14 cellular contexts compared by ENCODE assay signal in the genomic region with DNA sequence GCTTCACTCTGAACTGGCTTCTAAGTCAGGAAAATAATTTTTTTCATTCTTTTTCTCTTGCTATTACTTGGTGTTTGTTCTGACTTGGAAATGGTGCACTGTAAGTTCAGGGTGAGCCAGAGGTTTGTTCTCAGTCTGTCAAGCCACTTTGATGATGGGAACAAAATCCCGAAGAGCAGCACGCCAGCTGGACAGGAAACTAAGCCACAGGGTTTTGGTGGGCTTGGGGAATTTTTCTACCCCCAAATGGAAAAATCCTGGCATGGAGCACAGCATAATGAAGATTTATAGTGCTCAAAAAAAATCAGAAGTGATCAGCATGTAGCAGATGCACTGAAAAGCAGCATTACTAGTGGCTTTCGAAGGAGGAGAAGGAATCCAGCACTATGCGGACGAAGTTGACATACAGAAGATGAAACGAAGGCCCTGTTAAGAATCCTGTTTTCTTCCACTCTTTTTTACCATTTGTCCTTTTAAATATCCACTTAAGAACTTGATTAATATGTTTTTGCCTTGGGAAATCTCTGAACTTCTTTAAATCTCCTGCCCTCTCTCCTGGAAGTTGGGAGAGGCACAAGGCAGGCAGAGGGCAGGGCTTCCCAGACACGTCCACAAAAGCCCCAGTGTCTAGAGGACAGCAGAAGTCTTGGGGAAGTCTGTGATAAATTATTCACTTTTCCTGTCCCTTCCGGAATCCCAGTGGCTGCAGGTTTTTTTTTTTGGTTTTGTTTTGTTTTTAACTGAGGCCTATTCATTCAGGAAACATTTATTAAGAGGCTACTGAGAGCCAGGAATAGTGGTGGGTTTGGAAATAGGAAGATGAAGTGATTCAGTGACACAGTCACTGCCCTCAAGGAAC.
DNase-seq lines count a peak whose midpoint lies in the region; ATAC-seq and TF ChIP-seq lines count a peak whose summit lies in the region.
"Had no signal": no experiment of that assay in that cellular context is flagged by ENCODE, and none has a peak within 500 bp of the region (broad histone marks: within the 10 kb centered on the region; RNA-seq: fewer than 3 reads in every experiment).

No MANE protein-coding gene starts in this region.

- TF ChIP-seq CTCF in brain (conservative IDR thresholded peaks at IDR 0.05) (no peak), hepatocyte (IDR thresholded peaks at IDR 0.05; ENCODE audit: poor library complexity) (no peak), psoas muscle (IDR thresholded peaks at IDR 0.05) (no peak)

- H3K4me3 ChIP-seq in hepatocyte (no peak overlapping the region), psoas muscle (no peak overlapping the region), urinary bladder (ENCODE audit: low read depth, low read length) (no peak overlapping the region)
- H3K4me3 ChIP-seq: K562 had no signal

- H3K9me3 ChIP-seq in hepatocyte (ENCODE audit: low read depth) (no peaks in the 10 kb centered on the region), psoas muscle (no peaks in the 10 kb centered on the region)

- H3K9me3 Mint-ChIP-seq in brain = peaks cover 0 to 3% (median 0%) of the 10 kb centered on the region in 5 experiments
- H3K9me3 Mint-ChIP-seq: CD4-positive, alpha-beta memory T cell; naive B cell had no signal

- no peaks in the 10 kb centered on the region for H3K79me2 ChIP-seq in hepatocyte

- DNase-seq in hepatocyte (ENCODE audit: low spot score) = no peak
- peak; percentile 50 to 67 for DNase-seq in psoas muscle
- DNase-seq in SHP77 treated with DMSO at 0.1 percent for 48 hours (lab: John Stamatoyannopoulos, UW) = no peak
- DNase-seq: CD4-positive, alpha-beta memory T cell; naive B cell; NCI-H146; NCI-H526 treated with DMSO at 0.1 percent for 48 hours; stimulated activated naive CD4-positive, alpha-beta T cell had no signal

- H3K27ac ChIP-seq in hepatocyte = peak overlapping the region; percentile 55
- peak overlapping the region; percentile 58 for H3K27ac ChIP-seq in psoas muscle
- peak overlapping the region; percentile 71 for H3K27ac ChIP-seq in urinary bladder (ENCODE audit: low read depth)
- H3K27ac ChIP-seq: VCaP had no signal

- no peaks in the 10 kb centered on the region for H3K36me3 ChIP-seq in hepatocyte (replicated peaks; ENCODE audit: insufficient read depth, low read depth)
- H3K36me3 ChIP-seq in psoas muscle (ENCODE audit: insufficient read depth in 1 of 2, low read depth in 1 of 2) = peaks cover 0 to 6% of the 10 kb centered on the region in 2 donors
- no peaks in the 10 kb centered on the region for H3K36me3 ChIP-seq in urinary bladder (ENCODE audit: insufficient read depth)

- H3K27ac Mint-ChIP-seq in brain = peak overlapping the region in 3 of 5 experiments; percentile 76 to 96 (median 80)

- no peak overlapping the region for H3K4me2 ChIP-seq in hepatocyte

- H3K27me3 Mint-ChIP-seq in brain = peaks cover 3% of the 10 kb centered on the region
- H3K27me3 Mint-ChIP-seq: CD4-positive, alpha-beta memory T cell; naive B cell had no signal

- H3K4me1 Mint-ChIP-seq in brain = peaks cover 58% of the 10 kb centered on the region

- ATAC-seq in psoas muscle (peak in 3 of 4 donors; percentile 2 to 52 (median 41)), GM21825 (IDR thresholded peaks at IDR 0.05; ENCODE audit: unreplicated experiment) (no peak), HG02678 (IDR thresholded peaks at IDR 0.05; ENCODE audit: unreplicated experiment) (no peak)
- ATAC-seq: K562 had no signal

- H3K27me3 ChIP-seq in hepatocyte (no peaks in the 10 kb centered on the region), psoas muscle (ENCODE audit: insufficient read depth in 3 of 3, low read length in 2 of 3) (no peaks in the 10 kb centered on the region)

- intact Hi-C loops in psoas muscle (cut with DNase I) = no loop called here

- peaks cover 10% of the 10 kb centered on the region for H3K36me3 Mint-ChIP-seq in brain

- no peak overlapping the region for H2AFZ ChIP-seq in hepatocyte

- no peaks in the 10 kb centered on the region for H4K20me1 ChIP-seq in hepatocyte (ENCODE audit: insufficient read depth, poor library complexity, severe bottlenecking)

- peak overlapping the region in 1 of 5 experiments; percentile 26 for H3K4me3 Mint-ChIP-seq in brain
- H3K4me3 Mint-ChIP-seq: CD4-positive, alpha-beta memory T cell had no signal

- H3K4me1 ChIP-seq in hepatocyte (ENCODE audit: insufficient read depth) = peaks cover 21% of the 10 kb centered on the region
- H3K4me1 ChIP-seq in psoas muscle = peaks cover 42% of the 10 kb centered on the region
- peaks cover 2% of the 10 kb centered on the region for H3K4me1 ChIP-seq in urinary bladder (ENCODE audit: insufficient read depth)

- WGBS in hepatocyte (ENCODE audit: low lambda C conversion rate, missing lambda C conversion rate) = 60% methylated on average over 8 of the region's 8 CpGs
- WGBS in psoas muscle, 3 donors = 56 to 72% (median 63%) methylated on average over 8 of the region's 8 CpGs
- WGBS in urinary bladder = 47% methylated on average over 8 of the region's 8 CpGs

- H3K9me2 ChIP-seq in hepatocyte (replicated peaks; ENCODE audit: insufficient read depth) = no peaks in the 10 kb centered on the region

Comparison
In these comparisons a context has a peak if more than half of its experiments do, and no peak if none do; other contexts are left out.
1. DNase-seq: peak in psoas muscle (2 of 2); none in hepatocyte (single experiment) and SHP77 treated with DMSO at 0.1 percent for 48 hours (single experiment).
2. ATAC-seq: peak in psoas muscle (3 of 4); none in GM21825 (single experiment) and HG02678 (single experiment).
3. Peak in every context shown above with its lines, with median percentiles within 50 percentile points of each other: H3K27ac ChIP-seq.